Comparison of ENCODE assay signal across 25 cellular contexts in the genomic region with DNA sequence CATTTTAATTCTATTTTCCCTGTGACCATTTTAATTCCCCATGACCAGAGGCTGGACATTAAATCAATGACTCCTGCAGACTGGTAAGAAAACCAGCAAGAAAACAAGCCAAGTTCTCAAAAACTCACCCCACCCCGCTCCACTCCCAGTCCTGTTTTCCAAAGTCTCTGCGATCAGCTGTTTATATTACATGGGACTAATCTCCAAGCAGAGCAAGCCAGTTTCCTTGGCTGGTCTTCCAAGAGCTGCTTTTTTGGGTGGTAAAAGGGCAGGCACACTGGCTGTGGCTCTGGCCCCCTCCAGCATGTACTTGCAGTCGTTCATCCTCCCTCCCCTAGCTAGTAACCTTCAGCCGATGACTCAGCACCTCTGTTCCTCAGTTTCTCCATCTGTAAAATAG.
"Had no signal": no experiment of that assay in that cellular context is flagged by ENCODE, and none has a peak within 500 bp of the region (broad histone marks: within the 10 kb centered on the region; RNA-seq: fewer than 3 reads in every experiment).

No MANE protein-coding gene starts in this region.

- H3K27me3 ChIP-seq: transverse colon, uterus had no signal

- H3K4me1 ChIP-seq: breast epithelium, gastrocnemius medialis, spleen, suprapubic skin, uterus had no signal

- ATAC-seq: activated CD4-positive, CD25-positive, alpha-beta regulatory T cell treated with anti-CD3 and anti-CD28 coated beads, Interleukin-2, amount 50 U/mL, for 24 hours; gastrocnemius medialis; lower lobe of right lung; mucosa of descending colon had no signal

- H3K27ac ChIP-seq: breast epithelium, gastrocnemius medialis, lower lobe of right lung, spleen, suprapubic skin, uterus, VCaP had no signal

- H3K4me3 ChIP-seq: breast epithelium, gastrocnemius medialis, lower lobe of right lung, mucosa of descending colon, spleen, suprapubic skin, transverse colon, uterus had no signal

- DNase-seq: activated CD4-positive, alpha-beta memory T cell treated with anti-CD3 and anti-CD28 coated beads, Interleukin-2, amount 10 ng/mL, durations not matched to agents 7 days and 5 days; activated CD4-positive, alpha-beta T cell treated with anti-CD3 and anti-CD28 coated beads, Interleukin-2, amount 10 ng/mL, durations not matched to agents 24 days and 14 days; activated gamma-delta T cell treated with Interleukin-2 at 50 U/mL for 16 hours; cerebellar nuclear complex; effector CD4-positive, alpha-beta T cell; erythroblast; gastrocnemius medialis; hypothalamus; left cardiac atrium; lower lobe of right lung; mesendoderm; mucosa of descending colon; naive B cell; occipital lobe; posterior cingulate gyrus; SK-N-SH; spleen; stimulated activated CD4-positive, alpha-beta T cell treated with anti-CD3 and anti-CD28 coated beads, Interleukin-4, amount 100 ng/mL, for 1 hour; stimulated activated naive CD4-positive, alpha-beta T cell treated with Interleukin-2 at 50 U/mL for 16 hours; transverse colon; uterus had no signal

- H3K36me3 ChIP-seq: breast epithelium, suprapubic skin, uterus had no signal

- H3K9me3 ChIP-seq: breast epithelium, gastrocnemius medialis, lower lobe of right lung, mucosa of descending colon, SK-N-SH, spleen, suprapubic skin, transverse colon, uterus had no signal
